Comparison of ENCODE assay signal across 16 cellular contexts in the genomic region with DNA sequence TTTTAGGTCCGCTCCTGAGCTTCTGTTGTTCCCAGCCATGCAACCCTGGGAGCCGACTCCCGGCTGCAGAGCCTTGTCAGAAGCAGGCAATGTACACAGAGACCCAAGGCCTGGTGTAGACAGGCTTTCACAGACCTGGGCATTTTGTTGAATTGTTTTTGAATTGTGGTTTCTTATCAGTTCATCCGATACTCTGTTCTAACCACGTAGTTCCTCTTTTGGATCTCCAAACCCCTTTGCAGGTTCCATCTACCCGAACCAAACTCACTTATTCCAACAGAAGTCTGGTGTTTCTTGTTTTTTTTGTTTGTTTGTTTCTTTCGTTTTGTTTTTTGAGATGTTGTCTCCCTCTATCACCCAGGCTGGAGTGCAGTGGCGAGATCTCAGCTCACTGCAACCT. TPM values are rescaled to one million over a fixed set of nuclear protein-coding genes. Genes with fewer than 3 reads are reported as not detected.
DNase-seq lines count a peak whose midpoint lies in the region; ATAC-seq and TF ChIP-seq lines count a peak whose summit lies in the region.
"Had no signal": no experiment of that assay in that cellular context is flagged by ENCODE, and none has a peak within 500 bp of the region (broad histone marks: within the 10 kb centered on the region; RNA-seq: fewer than 3 reads in every experiment).

No MANE protein-coding gene starts in this region.

- H3K27me3 ChIP-seq in naive thymus-derived CD4-positive, alpha-beta T cell (ENCODE audit: control insufficient read depth in 2 of 2, insufficient read depth in 2 of 2, low read length in 2 of 2), result peaks cover 0 to 5% of the 10 kb centered on the region in 2 donors
- no peaks in the 10 kb centered on the region for H3K27me3 ChIP-seq in upper lobe of left lung

- H3K4me1 Mint-ChIP-seq in naive thymus-derived CD4-positive, alpha-beta T cell, result peaks cover 0 to 12% (median 7%) of the 10 kb centered on the region in 7 donors

- DNase-seq in SKM-1 treated with dmso at 0.1 percent for 144 hours (lab: John Stamatoyannopoulos, UW; ENCODE audit: unreplicated experiment) (peak; percentile 2), SKM-1 (lab: John Stamatoyannopoulos, UW; ENCODE audit: unreplicated experiment) (no peak), OCI-M1 (lab: John Stamatoyannopoulos, UW) (peak; percentile 95), upper lobe of left lung (no peak), C1 segment of cervical spinal cord (lab: John Stamatoyannopoulos, UW) (no peak), sciatic nerve (ENCODE audit: low spot score) (no peak)
- no peak for DNase-seq in naive thymus-derived CD4-positive, alpha-beta T cell
- DNase-seq: 8988T; activated T-cell treated with anti-CD3 and anti-CD28 coated beads, Interleukin-2, amount 50 U/mL, for 24 hours; NCI-H1694 treated with DMSO at 0.1 percent for 48 hours; stimulated activated CD4-positive, alpha-beta T cell treated with anti-CD3 and anti-CD28 coated beads, Interleukin-1b, Interleukin-23, amount 100 ng/mL, for 48 hours had no signal

- no peaks in the 10 kb centered on the region for H3K36me3 Mint-ChIP-seq in naive thymus-derived CD4-positive, alpha-beta T cell

- no peak overlapping the region for H3K27ac ChIP-seq in naive thymus-derived CD4-positive, alpha-beta T cell (ENCODE audit: low read depth, low read length)
- H3K27ac ChIP-seq in upper lobe of left lung, result no peak overlapping the region

- no peaks in the 10 kb centered on the region for H3K36me3 ChIP-seq in naive thymus-derived CD4-positive, alpha-beta T cell (ENCODE audit: control insufficient read depth in 2 of 3, insufficient read depth in 3 of 3, low read length in 3 of 3)
- no peaks in the 10 kb centered on the region for H3K36me3 ChIP-seq in upper lobe of left lung

- intact Hi-C loops in naive thymus-derived CD4-positive, alpha-beta T cell (cut with micrococcal nuclease), result no loop called here
- intact Hi-C loops in sciatic nerve (cut with DNase I), result no loop called here

- CTCF ChIA-PET in naive thymus-derived CD4-positive, alpha-beta T cell (lab: Charles Lee), result no interaction called here

- H3K9me3 Mint-ChIP-seq in naive thymus-derived CD4-positive, alpha-beta T cell, result peaks cover 0 to 13% (median 0%) of the 10 kb centered on the region in 11 donors
- H3K9me3 Mint-ChIP-seq: activated T-cell treated with anti-CD3 and anti-CD28 coated beads, Interleukin-2, amount 50 U/mL, for 24 hours; stimulated activated naive CD8-positive, alpha-beta T cell treated with anti-CD3 and anti-CD28 coated beads, Interleukin-15, Interleukin-2, amounts not matched to agents 100 ng/mL and 50 ng/mL, for 24 hours had no signal

- H3K27ac Mint-ChIP-seq in naive thymus-derived CD4-positive, alpha-beta T cell, result peak overlapping the region in 1 of 9 donors; percentile 60
- H3K27ac Mint-ChIP-seq: activated T-cell treated with anti-CD3 and anti-CD28 coated beads, Interleukin-2, amount 50 U/mL, for 24 hours; stimulated activated naive CD8-positive, alpha-beta T cell treated with anti-CD3 and anti-CD28 coated beads, Interleukin-15, Interleukin-2, amounts not matched to agents 100 ng/mL and 50 ng/mL, for 24 hours had no signal

- no peak for TF ChIP-seq EP300 in upper lobe of left lung (IDR thresholded peaks at IDR 0.05)

- no peaks in the 10 kb centered on the region for H3K9me3 ChIP-seq in naive thymus-derived CD4-positive, alpha-beta T cell (ENCODE audit: control insufficient read depth in 2 of 3, low read length in 3 of 3)
- no peaks in the 10 kb centered on the region for H3K9me3 ChIP-seq in upper lobe of left lung

- POLR2A ChIA-PET in naive thymus-derived CD4-positive, alpha-beta T cell (lab: Charles Lee), result no interaction called here

- H3K4me1 ChIP-seq in naive thymus-derived CD4-positive, alpha-beta T cell (ENCODE audit: control insufficient read depth in 2 of 2, insufficient read depth in 2 of 2, low read length in 2 of 2), result no peaks in the 10 kb centered on the region
- H3K4me1 ChIP-seq in upper lobe of left lung, result no peaks in the 10 kb centered on the region

- WGBS in upper lobe of left lung, 2 donors, result 36 to 56% methylated on average over 8 of the region's 8 CpGs

- no peak for TF ChIP-seq POLR2A in upper lobe of left lung (IDR thresholded peaks at IDR 0.05)

- no peak overlapping the region for H3K4me3 ChIP-seq in naive thymus-derived CD4-positive, alpha-beta T cell (ENCODE audit: low read length)
- H3K4me3 ChIP-seq in upper lobe of left lung, result no peak overlapping the region

- peak overlapping the region in 4 of 10 donors; percentile 21 to 75 (median 44) for H3K4me3 Mint-ChIP-seq in naive thymus-derived CD4-positive, alpha-beta T cell
- H3K4me3 Mint-ChIP-seq: activated T-cell treated with anti-CD3 and anti-CD28 coated beads, Interleukin-2, amount 50 U/mL, for 24 hours; stimulated activated naive CD8-positive, alpha-beta T cell treated with anti-CD3 and anti-CD28 coated beads, Interleukin-15, Interleukin-2, amounts not matched to agents 100 ng/mL and 50 ng/mL, for 24 hours had no signal

- TF ChIP-seq CTCF in upper lobe of left lung (IDR thresholded peaks at IDR 0.05), result no peak

- peak; percentile 49 for ATAC-seq in HG02938 (IDR thresholded peaks at IDR 0.05; ENCODE audit: unreplicated experiment)
- ATAC-seq in naive thymus-derived CD4-positive, alpha-beta T cell, result peak; percentile 46
- no peak for ATAC-seq in upper lobe of left lung (ENCODE audit: low FRiP score in 2 of 2)
- no peak for ATAC-seq in sciatic nerve

- H3K27me3 Mint-ChIP-seq in naive thymus-derived CD4-positive, alpha-beta T cell, result peaks cover 0 to 14% (median 11%) of the 10 kb centered on the region in 5 donors

RNA-seq across cellular contexts. Expression of a gene that starts 6.3 kb away (rescaled TPM):
- total RNA-seq in naive thymus-derived CD4-positive, alpha-beta T cell, result 10 to 100 TPM in 1 of 5 experiments, 1 to 10 TPM in 4; 3.7 to 18.6 (median 6.4) TPM
- polyA plus RNA-seq in naive thymus-derived CD4-positive, alpha-beta T cell, result 1 to 10 TPM; 2.2 to 5.5 TPM
- total RNA-seq in upper lobe of left lung, result 10 to 100 TPM; 10.8 to 23.5 (median 18.8) TPM
- total RNA-seq in sciatic nerve, result 2.1 TPM
- total RNA-seq: HT-29 had no signal

RNA-seq across cellular contexts. Expression of a gene that starts 12.5 kb away (rescaled TPM):
- total RNA-seq in naive thymus-derived CD4-positive, alpha-beta T cell, result not detected
- polyA plus RNA-seq in naive thymus-derived CD4-positive, alpha-beta T cell, result not detected
- under 1 TPM in 1 of 6 donors, not detected in 5; 0.07 TPM for total RNA-seq in upper lobe of left lung
- total RNA-seq in sciatic nerve, result not detected
- total RNA-seq: endothelial cell of umbilical vein, HT-29, posterior vena cava had no signal
- polyA plus RNA-seq: endothelial cell of umbilical vein had no signal

RNA-seq across cellular contexts. Expression of a gene that starts 53.9 kb away (rescaled TPM):
- 10 to 100 TPM in 1 of 5 experiments, 1 to 10 TPM in 1, under 1 TPM in 2, not detected in 1; 0.65 to 22.1 (median 1.6) TPM for total RNA-seq in naive thymus-derived CD4-positive, alpha-beta T cell
- not detected for polyA plus RNA-seq in naive thymus-derived CD4-positive, alpha-beta T cell
- total RNA-seq in upper lobe of left lung (1 to 10 TPM in 5 of 6 donors, under 1 TPM in 1; 0.89 to 4.2 (median 2.2) TPM), sciatic nerve (0.45 TPM)
- total RNA-seq: HT-29 had no signal

Comparison
In these comparisons a context has a peak if more than half of its experiments do, and no peak if none do; other contexts are left out.
1. DNase-seq: peak in SKM-1 treated with dmso at 0.1 percent for 144 hours (single experiment) and OCI-M1 (single experiment); none in SKM-1 (single experiment), naive thymus-derived CD4-positive, alpha-beta T cell (0 of 9), upper lobe of left lung (0 of 2), C1 segment of cervical spinal cord (0 of 14) and sciatic nerve (single experiment).
2. ATAC-seq: peak in HG02938 (single experiment) and naive thymus-derived CD4-positive, alpha-beta T cell (single experiment); none in upper lobe of left lung (0 of 2) and sciatic nerve (single experiment).